18 cellular contexts compared by ENCODE assay signal in genomic region chr7:47302560-47302959, GRCh38.
DNase-seq lines count a peak whose midpoint lies in the region; ATAC-seq and TF ChIP-seq lines count a peak whose summit lies in the region.
"Had no signal": no experiment of that assay in that cellular context is flagged by ENCODE, and none has a peak within 500 bp of the region (broad histone marks: within the 10 kb centered on the region; RNA-seq: fewer than 3 reads in every experiment).

No MANE protein-coding gene starts in this region.

- no peak overlapping the region for H4K91ac ChIP-seq in mesenchymal stem cell (ENCODE audit: low read length)

- H3K27me3 ChIP-seq in ascending aorta (no peaks in the 10 kb centered on the region), mesenchymal stem cell (ENCODE audit: control insufficient read depth in 1 of 2, insufficient read depth in 1 of 2, low read length in 2 of 2) (no peaks in the 10 kb centered on the region)

- H3K18ac ChIP-seq in mesenchymal stem cell (ENCODE audit: low read depth in 1 of 2, low read length in 2 of 2): no peak overlapping the region

- TF ChIP-seq CTCF in ascending aorta (IDR thresholded peaks at IDR 0.05): no peak

- H3K4me2 ChIP-seq in mesenchymal stem cell (ENCODE audit: low read length, poor library complexity, severe bottlenecking): no peak overlapping the region
- H3K4me2 ChIP-seq: KMS-11, PC-9 had no signal

- H3K4me1 ChIP-seq in ascending aorta: peaks cover 0 to 3% of the 10 kb centered on the region in 2 donors
- H3K4me1 ChIP-seq in mesenchymal stem cell (ENCODE audit: control insufficient read depth, insufficient read depth, low read depth, low read length): peaks cover 10% of the 10 kb centered on the region

- WGBS in mesenchymal stem cell: 90% methylated on average over 2 of the region's 3 CpGs

- no peak overlapping the region for H3K4me3 ChIP-seq in ascending aorta
- H3K4me3 ChIP-seq in mesenchymal stem cell (ENCODE audit: insufficient read depth in 1 of 2, low read depth in 1 of 2, low read length in 2 of 2): no peak overlapping the region
- H3K4me3 ChIP-seq: PC-9 had no signal

- H2AFZ ChIP-seq in mesenchymal stem cell (ENCODE audit: low read depth, low read length): no peak overlapping the region
- H2AFZ ChIP-seq: PC-9 had no signal

- H3K9me3 ChIP-seq in ascending aorta: no peaks in the 10 kb centered on the region
- no peaks in the 10 kb centered on the region for H3K9me3 ChIP-seq in mesenchymal stem cell (ENCODE audit: control insufficient read depth, low read length)

- no peak overlapping the region for H2BK120ac ChIP-seq in mesenchymal stem cell (ENCODE audit: low read depth, low read length)

- peaks cover 8 to 59% of the 10 kb centered on the region in 2 donors for H3K36me3 ChIP-seq in ascending aorta
- peaks cover 2 to 58% of the 10 kb centered on the region in 2 experiments for H3K36me3 ChIP-seq in mesenchymal stem cell (ENCODE audit: control insufficient read depth in 1 of 2, insufficient read depth in 2 of 2, low read depth in 1 of 2, low read length in 2 of 2)

- no peak overlapping the region for H3K9ac ChIP-seq in mesenchymal stem cell (ENCODE audit: low read length)
- H3K9ac ChIP-seq: KMS-11 had no signal

- no peak overlapping the region for H2BK15ac ChIP-seq in mesenchymal stem cell (ENCODE audit: low read depth, poor library complexity, severe bottlenecking)

- H3K4ac ChIP-seq in mesenchymal stem cell (ENCODE audit: low read depth in 1 of 2, low read length in 2 of 2): no peak overlapping the region

- no peak overlapping the region for H3K23ac ChIP-seq in mesenchymal stem cell (ENCODE audit: low read length in 2 of 2)

- no peak overlapping the region for H3K14ac ChIP-seq in mesenchymal stem cell (ENCODE audit: low read length in 2 of 2)

- H3K79me1 ChIP-seq in mesenchymal stem cell (replicated peaks; ENCODE audit: low read length, poor library complexity, severe bottlenecking): peaks cover 18% of the 10 kb centered on the region

- H3K27ac ChIP-seq in ascending aorta: peak overlapping the region; percentile 39 to 43
- H3K27ac ChIP-seq in mesenchymal stem cell (ENCODE audit: low read length, poor library complexity, severe bottlenecking): no peak overlapping the region
- H3K27ac ChIP-seq: KMS-11, PC-9 had no signal

- intact Hi-C loops in ascending aorta (cut with DNase I): no loop called here

- H2BK12ac ChIP-seq in mesenchymal stem cell (ENCODE audit: low read length in 2 of 2): no peak overlapping the region

- no peak for ATAC-seq in GM19023 (IDR thresholded peaks at IDR 0.05; ENCODE audit: unreplicated experiment)

- peak; percentile 60 for DNase-seq in Ammon's horn (ENCODE audit: low spot score)
- DNase-seq in ascending aorta (ENCODE audit: low spot score in 2 of 2): no peak
- no peak for DNase-seq in mesenchymal stem cell
- peak; percentile 33 for DNase-seq in putamen (ENCODE audit: low spot score)
- DNase-seq in activated CD4-positive, alpha-beta T cell treated with anti-CD3 and anti-CD28 coated beads for 1 hour: no peak
- DNase-seq in activated naive CD4-positive, alpha-beta T cell treated with Interleukin-2 at 50 U/mL for 16 hours: no peak
- no peak for DNase-seq in A172 (ENCODE audit: low spot score)
- DNase-seq: CD4-positive, CD25-positive, alpha-beta regulatory T cell; DMS53; H9; NCI-H1092; NCI-H146; NCI-H2081; NCI-H510A; NCI-H82; PC-9 had no signal

- no peak overlapping the region for H2AK5ac ChIP-seq in mesenchymal stem cell (ENCODE audit: low read length, severe bottlenecking)

- no peak overlapping the region for H2BK5ac ChIP-seq in mesenchymal stem cell (ENCODE audit: low read depth, low read length, poor library complexity, severe bottlenecking)

- peak overlapping the region; percentile 20 for H4K8ac ChIP-seq in mesenchymal stem cell (ENCODE audit: low read length)

Comparison
In these comparisons a context has a peak if more than half of its experiments do, and no peak if none do; other contexts are left out.
1. DNase-seq: peak in Ammon's horn (single experiment) and putamen (single experiment); none in ascending aorta (0 of 2), mesenchymal stem cell (single experiment), activated CD4-positive, alpha-beta T cell treated with anti-CD3 and anti-CD28 coated beads for 1 hour (single experiment), activated naive CD4-positive, alpha-beta T cell treated with Interleukin-2 at 50 U/mL for 16 hours (single experiment) and A172 (single experiment).